ENCODE assay signal across 25 cellular contexts in the genomic region with DNA sequence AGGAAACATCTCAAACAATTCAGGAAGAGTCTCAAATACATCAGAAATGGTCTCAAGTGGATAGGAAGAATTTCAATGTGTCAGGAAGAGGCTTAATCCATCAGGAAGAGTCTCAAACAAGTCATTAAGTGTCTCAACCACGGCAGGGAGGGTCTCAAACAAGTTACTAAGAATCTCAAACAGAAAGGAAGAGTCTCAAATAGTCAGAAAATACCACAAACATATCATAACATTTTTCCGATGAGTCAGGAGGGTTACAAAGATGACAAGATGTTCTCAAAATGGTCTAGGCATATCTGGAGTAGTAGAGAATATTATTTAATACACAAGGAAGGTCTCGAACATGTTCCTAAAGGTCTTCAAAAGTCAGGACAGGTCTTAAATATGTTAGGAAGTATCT.
"Had no signal": no experiment of that assay in that cellular context is flagged by ENCODE, and none has a peak within 500 bp of the region (broad histone marks: within the 10 kb centered on the region; RNA-seq: fewer than 3 reads in every experiment).

No MANE protein-coding gene starts in this region.

- H3K4me3 ChIP-seq: ascending aorta, Peyer's patch, SJCRH30 had no signal

- H3K9me2 ChIP-seq: SK-N-SH had no signal

- H3K9me3 ChIP-seq: Peyer's patch, SJCRH30, SK-N-SH had no signal

- H3K9ac ChIP-seq: SK-N-SH had no signal

- H3K36me3 ChIP-seq: ascending aorta, Peyer's patch, SJCRH30, WERI-Rb-1 had no signal

- H3K27me3 ChIP-seq: ascending aorta, Peyer's patch, SJCRH30 had no signal

- H3K27ac ChIP-seq: ascending aorta, Peyer's patch, RWPE1, SJCRH30, WERI-Rb-1 had no signal

- DNase-seq: activated CD4-positive, alpha-beta T cell treated with anti-CD3 and anti-CD28 coated beads for 36 hours; activated CD8-positive, alpha-beta memory T cell treated with anti-CD3 and anti-CD28 coated beads, Interleukin-2, amount 50 U/mL, for 4 hours; activated CD8-positive, alpha-beta T cell treated with anti-CD3 and anti-CD28 coated beads for 36 hours; activated gamma-delta T cell treated with Interleukin-2 at 50 U/mL for 16 hours; activated naive CD4-positive, alpha-beta T cell treated with anti-CD3 and anti-CD28 coated beads, Interleukin-2, amount 10 ng/mL, durations not matched to agents 7 days and 5 days; activated naive CD8-positive, alpha-beta T cell treated with anti-CD3 and anti-CD28 coated beads, Interleukin-2, amount 10 ng/mL, durations not matched to agents 7 days and 5 days; activated T-cell treated with anti-CD3 and anti-CD28 coated beads, Interleukin-2, amount 50 U/mL, for 72 hours; amniotic stem cell; KBM-7; NCI-H1092 treated with DMSO at 0.1 percent for 48 hours; NCI-H1417 treated with DMSO at 0.1 percent for 48 hours; NCI-H1694 treated with DMSO at 0.1 percent for 48 hours; NCI-H2029 treated with DMSO at 0.1 percent for 48 hours; NCI-H510A treated with DMSO at 0.1 percent for 48 hours; NCI-H69; NK-92 treated with Interleukin-12 subunit alpha and Interleukin-12 subunit beta, amount 100 ng/mL, for 24 hours; OCI-M1; Peyer's patch; Right ventricle myocardium superior; SJCRH30; SK-N-SH; T-helper 1 cell; WERI-Rb-1 had no signal

- H3K4me1 ChIP-seq: ascending aorta, Peyer's patch, SJCRH30 had no signal

- H3K4me2 ChIP-seq: SK-N-SH had no signal

- ATAC-seq: activated CD4-positive, alpha-beta T cell treated with anti-CD3 and anti-CD28 coated beads for 36 hours; activated CD8-positive, alpha-beta T cell treated with anti-CD3 and anti-CD28 coated beads for 36 hours; activated T-cell treated with anti-CD3 and anti-CD28 coated beads, Interleukin-2, amount 50 U/mL, for 72 hours had no signal
